ENCODE assay signal across 19 cellular contexts in the genomic region with DNA sequence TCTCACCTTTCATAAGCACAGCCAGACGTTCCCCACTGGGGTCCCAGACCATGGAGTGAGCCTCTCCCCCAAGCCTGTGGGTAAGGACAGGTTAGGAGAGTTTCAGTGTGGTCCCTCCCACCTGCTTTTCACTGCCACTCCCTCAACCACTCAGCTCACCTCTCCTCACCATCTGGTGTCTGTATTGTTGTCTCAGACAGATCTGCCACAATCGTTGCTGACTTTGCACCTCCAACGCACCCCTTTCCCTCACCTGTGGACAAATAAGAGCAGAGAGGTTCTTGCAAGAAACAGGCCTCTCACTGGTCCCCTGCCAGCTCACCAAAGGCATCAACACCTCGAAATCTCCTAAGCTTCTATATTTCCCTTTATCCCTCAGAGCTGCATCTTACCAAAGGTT. TPM values are rescaled to one million over a fixed set of nuclear protein-coding genes. Genes with fewer than 3 reads are reported as not detected.
DNase-seq lines count a peak whose midpoint lies in the region; ATAC-seq and TF ChIP-seq lines count a peak whose summit lies in the region.
"Had no signal": no experiment of that assay in that cellular context is flagged by ENCODE, and none has a peak within 500 bp of the region (broad histone marks: within the 10 kb centered on the region; RNA-seq: fewer than 3 reads in every experiment).

No MANE protein-coding gene starts in this region.

- DNase-seq in NCI-H510A treated with DMSO at 0.1 percent for 48 hours (lab: John Stamatoyannopoulos, UW) (peak; percentile 7), NCI-H510A (lab: John Stamatoyannopoulos, UW) (no peak), memory B cell (ENCODE audit: low spot score in 2 of 2) (no peak), NCI-H1417 treated with DMSO at 0.1 percent for 48 hours (lab: John Stamatoyannopoulos, UW) (no peak), osteoblast (ENCODE audit: insufficient read length, low spot score, missing footprints) (no peak)
- DNase-seq in activated CD8-positive, alpha-beta T cell treated with anti-CD3 and anti-CD28 coated beads for 36 hours: no peak
- DNase-seq: BE2C; CD8-positive, alpha-beta T cell; DMS79; HCEC 1CT; NCI-H1092; NCI-H1694; NCI-H2107; PC-3 had no signal

- H2AFZ ChIP-seq in KMS-11 (ENCODE audit: low read depth) (no peak overlapping the region), osteoblast (ENCODE audit: low read length) (no peak overlapping the region)

- H3K79me2 ChIP-seq in KMS-11 (ENCODE audit: insufficient read depth, low read depth): peaks cover 10% of the 10 kb centered on the region; the same call in 1 of the 2 replicates
- peaks cover 19% of the 10 kb centered on the region for H3K79me2 ChIP-seq in osteoblast (ENCODE audit: insufficient read depth, low read length)

- peaks cover 1% of the 10 kb centered on the region for H3K4me1 Mint-ChIP-seq in activated CD8-positive, alpha-beta T cell treated with anti-CD3 and anti-CD28 coated beads for 36 hours (ENCODE audit: low read depth)
- H3K4me1 Mint-ChIP-seq in memory B cell: no peaks in the 10 kb centered on the region

- peak overlapping the region; percentile 35 for H3K27ac Mint-ChIP-seq in activated CD8-positive, alpha-beta T cell treated with anti-CD3 and anti-CD28 coated beads for 36 hours
- peak overlapping the region; percentile 25 for H3K27ac Mint-ChIP-seq in memory B cell
- H3K27ac Mint-ChIP-seq: CD8-positive, alpha-beta T cell had no signal

- H3K4me1 ChIP-seq in KMS-11 (ENCODE audit: low read depth, poor library complexity, severe bottlenecking): peaks cover 37% of the 10 kb centered on the region
- no peaks in the 10 kb centered on the region for H3K4me1 ChIP-seq in osteoblast (ENCODE audit: insufficient read depth, low read length)
- H3K4me1 ChIP-seq: BE2C had no signal

- H4K20me1 ChIP-seq in KMS-11 (ENCODE audit: insufficient read depth): no peaks in the 10 kb centered on the region
- H4K20me1 ChIP-seq in osteoblast (ENCODE audit: insufficient read depth, low read length): peaks cover 3% of the 10 kb centered on the region

- intact Hi-C loops in activated CD8-positive, alpha-beta T cell treated with anti-CD3 and anti-CD28 coated beads for 36 hours (cut with micrococcal nuclease): no loop called here

- POLR2A ChIA-PET in activated CD8-positive, alpha-beta T cell treated with anti-CD3 and anti-CD28 coated beads for 36 hours (lab: Charles Lee): interaction anchor here (0.9 to 1.3 kb wide), 3 partner anchors 9 to 637 kb away, joined by 3 to 4 read pairs (median 3); a partner anchor contains a TSS

- H3K27me3 ChIP-seq in KMS-11 (ENCODE audit: insufficient read depth, low read depth) (no peaks in the 10 kb centered on the region), osteoblast (ENCODE audit: insufficient read depth, low read length) (no peaks in the 10 kb centered on the region)
- H3K27me3 ChIP-seq: BE2C had no signal

- H3K4me3 ChIP-seq in KMS-11 (IDR thresholded peaks at IDR 0.05; ENCODE audit: insufficient read depth, low read depth, low read length) (no peak overlapping the region), osteoblast (ENCODE audit: insufficient read depth, low read length) (no peak overlapping the region)

- no peak overlapping the region for H3K4me3 Mint-ChIP-seq in activated CD8-positive, alpha-beta T cell treated with anti-CD3 and anti-CD28 coated beads for 36 hours
- no peak overlapping the region for H3K4me3 Mint-ChIP-seq in memory B cell
- H3K4me3 Mint-ChIP-seq: CD8-positive, alpha-beta T cell had no signal

- peak overlapping the region; percentile 63 for H3K27ac ChIP-seq in KMS-11
- H3K27ac ChIP-seq in osteoblast (ENCODE audit: low read depth, low read length): no peak overlapping the region
- H3K27ac ChIP-seq: 22Rv1, HL-60 had no signal

- H3K36me3 ChIP-seq in KMS-11 (ENCODE audit: insufficient read depth) (peaks cover 6% of the 10 kb centered on the region; the same call in 1 of the 2 replicates), osteoblast (ENCODE audit: insufficient read depth, low read length) (peaks cover 65% of the 10 kb centered on the region)

- no peaks in the 10 kb centered on the region for H3K27me3 Mint-ChIP-seq in activated CD8-positive, alpha-beta T cell treated with anti-CD3 and anti-CD28 coated beads for 36 hours
- no peaks in the 10 kb centered on the region for H3K27me3 Mint-ChIP-seq in memory B cell

- H3K36me3 Mint-ChIP-seq in activated CD8-positive, alpha-beta T cell treated with anti-CD3 and anti-CD28 coated beads for 36 hours (ENCODE audit: low read depth): peaks cover 37% of the 10 kb centered on the region
- H3K36me3 Mint-ChIP-seq in memory B cell: peaks cover 26% of the 10 kb centered on the region

- H3K9me3 Mint-ChIP-seq in activated CD8-positive, alpha-beta T cell treated with anti-CD3 and anti-CD28 coated beads for 36 hours: no peaks in the 10 kb centered on the region
- H3K9me3 Mint-ChIP-seq in memory B cell: no peaks in the 10 kb centered on the region
- H3K9me3 Mint-ChIP-seq: CD8-positive, alpha-beta T cell had no signal

- H3K4me2 ChIP-seq in KMS-11 (peak overlapping the region; percentile 81), osteoblast (ENCODE audit: insufficient read depth, low read length) (no peak overlapping the region)

- H3K9ac ChIP-seq in KMS-11: peak overlapping the region; percentile 4; the same call in 1 of the 2 replicates

- TF ChIP-seq CTCF in KMS-11 (conservative IDR thresholded peaks at IDR 0.05; ENCODE audit: low read depth, low read length): no peak
- no peak for TF ChIP-seq CTCF in activated CD8-positive, alpha-beta T cell treated with anti-CD3 and anti-CD28 coated beads for 36 hours (IDR thresholded peaks at IDR 0.05)
- no peak for TF ChIP-seq CTCF in osteoblast (IDR thresholded peaks at IDR 0.05; ENCODE audit: extremely low read depth, low read depth, low read length)

- no peak for ATAC-seq in activated CD8-positive, alpha-beta T cell treated with anti-CD3 and anti-CD28 coated beads for 36 hours
- no peak for ATAC-seq in memory B cell (ENCODE audit: low read depth)
- no peak for ATAC-seq in HG03469 (IDR thresholded peaks at IDR 0.05; ENCODE audit: unreplicated experiment)
- ATAC-seq: CD8-positive, alpha-beta T cell; PC-3 had no signal

- CTCF ChIA-PET in activated CD8-positive, alpha-beta T cell treated with anti-CD3 and anti-CD28 coated beads for 36 hours (lab: Charles Lee): interaction anchor here (0.7 to 4.9 kb wide), 5 partner anchors 13 to 242 kb away, joined by 3 to 39 read pairs (median 4); a partner anchor contains a TSS

- H3K9me3 ChIP-seq in osteoblast (ENCODE audit: low read depth, low read length): no peaks in the 10 kb centered on the region
- H3K9me3 ChIP-seq: BE2C had no signal

RNA-seq across cellular contexts. Expression of a gene that starts 8.8 kb away (rescaled TPM):
- total RNA-seq in activated CD8-positive, alpha-beta T cell treated with anti-CD3 and anti-CD28 coated beads for 36 hours: 10 to 100 TPM; 69.5 to 70.9 TPM
- total RNA-seq in osteoblast: 32.9 and 34.2 TPM in 2 replicates

RNA-seq across cellular contexts. Expression of a gene that starts 12.9 kb away (rescaled TPM):
- total RNA-seq in activated CD8-positive, alpha-beta T cell treated with anti-CD3 and anti-CD28 coated beads for 36 hours: 100 to 1,000 TPM; 322 to 373 TPM
- total RNA-seq in osteoblast: 323 and 324 TPM in 2 replicates

RNA-seq across cellular contexts. Expression of a gene that starts 13.1 kb away (rescaled TPM):
- 10 to 100 TPM; 81.3 to 87.6 TPM for total RNA-seq in activated CD8-positive, alpha-beta T cell treated with anti-CD3 and anti-CD28 coated beads for 36 hours
- total RNA-seq in osteoblast: 37.4 and 39.8 TPM in 2 replicates

RNA-seq across cellular contexts. Expression of a gene that starts 27.9 kb away (rescaled TPM):
- not detected for total RNA-seq in activated CD8-positive, alpha-beta T cell treated with anti-CD3 and anti-CD28 coated beads for 36 hours
- total RNA-seq in osteoblast: not detected in 2 replicates
- total RNA-seq: CD8-positive, alpha-beta T cell; PC-3; SK-MEL-5 had no signal

RNA-seq across cellular contexts. Expression of a gene that starts 40.2 kb away (rescaled TPM):
- total RNA-seq in activated CD8-positive, alpha-beta T cell treated with anti-CD3 and anti-CD28 coated beads for 36 hours: 10 to 100 TPM; 62.1 to 63.4 TPM
- 0.72 and 1.8 TPM in 2 replicates for total RNA-seq in osteoblast
